ENCODE assay signal across 18 cellular contexts in the genomic region with DNA sequence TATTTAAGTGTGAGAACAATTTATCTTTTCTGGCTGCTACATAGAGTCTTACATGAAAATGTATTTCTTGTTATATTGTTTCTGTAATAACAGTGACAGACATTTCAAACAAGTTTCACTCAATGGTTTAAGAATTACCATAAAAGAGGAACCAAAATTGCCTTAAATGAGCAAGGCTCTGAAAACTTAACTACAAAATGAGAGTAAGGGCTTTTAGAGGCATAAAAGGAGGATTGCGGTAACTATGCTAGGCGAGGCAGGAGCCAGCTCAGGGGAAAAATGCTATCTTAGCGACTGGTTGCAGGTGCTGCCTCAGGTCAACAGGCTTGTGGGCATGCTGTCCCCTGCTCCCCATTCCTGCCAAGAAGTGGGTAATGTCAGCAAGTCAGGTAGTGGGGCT.
DNase-seq lines count a peak whose midpoint lies in the region; ATAC-seq and TF ChIP-seq lines count a peak whose summit lies in the region.
"Had no signal": no experiment of that assay in that cellular context is flagged by ENCODE, and none has a peak within 500 bp of the region (broad histone marks: within the 10 kb centered on the region; RNA-seq: fewer than 3 reads in every experiment).

No MANE protein-coding gene starts in this region.

- peak overlapping the region; percentile 72 for H3K9ac ChIP-seq in OCI-LY3 (ENCODE audit: low read length)
- H3K9ac ChIP-seq: neural progenitor cell had no signal

- no peaks in the 10 kb centered on the region for H3K27me3 ChIP-seq in OCI-LY3 (ENCODE audit: low read depth, low read length)
- H3K27me3 ChIP-seq: BE2C, body of pancreas, neural progenitor cell, sigmoid colon had no signal

- H3K9me3 Mint-ChIP-seq in activated naive CD4-positive, alpha-beta T cell treated with anti-CD3 and anti-CD28 coated beads, Interleukin-2, amount 50 U/mL, for 72 hours = no peaks in the 10 kb centered on the region

- peaks cover 71% of the 10 kb centered on the region for H3K4me1 ChIP-seq in OCI-LY3 (ENCODE audit: low read length)
- H3K4me1 ChIP-seq: BE2C, body of pancreas, neural progenitor cell, sigmoid colon, stomach had no signal

- peak overlapping the region; percentile 98 for H3K27ac ChIP-seq in OCI-LY3 (ENCODE audit: low read length)
- H3K27ac ChIP-seq: body of pancreas, neural progenitor cell, sigmoid colon, stomach had no signal

- TF ChIP-seq CTCF in OCI-LY3 (IDR thresholded peaks at IDR 0.05; ENCODE audit: low read depth, low read length) = no peak

- no peaks in the 10 kb centered on the region for H3K36me3 Mint-ChIP-seq in activated naive CD4-positive, alpha-beta T cell treated with anti-CD3 and anti-CD28 coated beads, Interleukin-2, amount 50 U/mL, for 72 hours
- H3K36me3 Mint-ChIP-seq: neural progenitor cell had no signal

- H3K27ac Mint-ChIP-seq in activated naive CD4-positive, alpha-beta T cell treated with anti-CD3 and anti-CD28 coated beads, Interleukin-2, amount 50 U/mL, for 72 hours = no peak overlapping the region
- H3K27ac Mint-ChIP-seq: neural progenitor cell had no signal

- H2AFZ ChIP-seq in OCI-LY3 (ENCODE audit: low read depth, low read length) = no peak overlapping the region; the same call in 1 of the 2 replicates
- H2AFZ ChIP-seq: neural progenitor cell had no signal

- H3K36me3 ChIP-seq in OCI-LY3 (replicated peaks; ENCODE audit: low read depth, low read length) = no peaks in the 10 kb centered on the region
- H3K36me3 ChIP-seq: BE2C, neural progenitor cell, sigmoid colon, stomach had no signal

- ATAC-seq in GM18511 (IDR thresholded peaks at IDR 0.05; ENCODE audit: unreplicated experiment) (peak; percentile 89), GM21423 (IDR thresholded peaks at IDR 0.05; ENCODE audit: unreplicated experiment) (peak; percentile 51), HG02938 (IDR thresholded peaks at IDR 0.05; ENCODE audit: unreplicated experiment) (peak; percentile 70)
- ATAC-seq in activated naive CD4-positive, alpha-beta T cell treated with anti-CD3 and anti-CD28 coated beads, Interleukin-2, amount 50 U/mL, for 72 hours = no peak
- ATAC-seq: body of pancreas had no signal

- H4K20me1 ChIP-seq in OCI-LY3 (ENCODE audit: insufficient read depth, low read length) = no peaks in the 10 kb centered on the region

- H3K9me3 ChIP-seq in OCI-LY3 (ENCODE audit: insufficient read depth, low read length) = peaks cover 3% of the 10 kb centered on the region; the same call in 1 of the 2 replicates
- H3K9me3 ChIP-seq: BE2C, body of pancreas, sigmoid colon, stomach had no signal

- peak overlapping the region; percentile 82 for H3K4me2 ChIP-seq in OCI-LY3 (ENCODE audit: low read length)
- H3K4me2 ChIP-seq: neural progenitor cell had no signal

- peak overlapping the region; percentile 48 for H3K4me3 ChIP-seq in OCI-LY3 (ENCODE audit: low read length)
- H3K4me3 ChIP-seq: body of pancreas, neural progenitor cell, sigmoid colon, stomach had no signal

- H3K79me2 ChIP-seq in OCI-LY3 (ENCODE audit: low read length) = no peaks in the 10 kb centered on the region

- DNase-seq in midbrain (lab: John Stamatoyannopoulos, UW) (no peak), NCI-H69 (lab: John Stamatoyannopoulos, UW) (no peak), SK-N-DZ (ENCODE audit: low spot score) (no peak)
- no peak for DNase-seq in activated naive CD4-positive, alpha-beta T cell treated with anti-CD3 and anti-CD28 coated beads, Interleukin-2, amount 50 U/mL, for 72 hours (ENCODE audit: low spot score in 2 of 2)
- DNase-seq: BE2C, body of pancreas, EL, mammary epithelial cell, NCI-H1092, NCI-H345, sigmoid colon, stomach, T-helper 9 cell had no signal

Comparison
In these comparisons a context has a peak if more than half of its experiments do, and no peak if none do; other contexts are left out.
1. ATAC-seq: peak in GM18511 (single experiment), GM21423 (single experiment) and HG02938 (single experiment); none in activated naive CD4-positive, alpha-beta T cell treated with anti-CD3 and anti-CD28 coated beads, Interleukin-2, amount 50 U/mL, for 72 hours (0 of 2).